Comparison of ENCODE assay signal across 12 cellular contexts in the genomic region with DNA sequence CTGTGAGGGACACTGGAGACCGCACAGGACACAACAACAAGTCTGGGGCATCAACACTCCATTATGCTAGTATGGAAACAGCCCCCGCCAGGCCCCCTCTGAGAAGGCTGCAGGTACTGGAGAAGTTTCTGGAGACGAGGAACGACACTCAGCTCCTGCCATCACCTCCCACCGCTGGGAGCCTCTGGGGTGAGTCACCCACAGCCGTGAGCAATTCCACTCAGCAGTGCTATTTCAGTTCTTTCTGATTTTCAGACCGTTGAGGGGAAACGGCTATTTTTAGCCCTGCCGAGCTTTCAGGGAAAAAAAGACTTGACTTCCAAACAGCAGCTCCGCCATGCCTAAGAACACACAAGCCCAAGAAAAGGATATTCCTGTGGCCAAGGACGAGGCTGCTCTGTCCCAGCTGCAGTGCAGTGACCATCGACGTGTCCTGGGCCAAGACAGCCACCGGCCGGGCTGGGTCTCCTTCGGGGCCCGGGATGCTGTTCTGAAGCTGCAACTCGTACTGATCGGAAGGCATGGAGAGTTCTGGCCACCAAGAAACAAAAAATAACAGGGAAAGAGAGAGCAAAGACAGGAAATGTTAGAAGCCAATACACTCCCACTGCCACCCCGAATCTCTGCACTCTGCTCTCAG. TPM values are rescaled to one million over a fixed set of nuclear protein-coding genes. Genes with fewer than 3 reads are reported as not detected.
A peak's percentile ranks its signal among the peaks of the same experiment; 100 is the strongest.
DNase-seq lines count a peak whose midpoint lies in the region; ATAC-seq and TF ChIP-seq lines count a peak whose summit lies in the region.
"Had no signal": no experiment of that assay in that cellular context is flagged by ENCODE, and none has a peak within 500 bp of the region (broad histone marks: within the 10 kb centered on the region; RNA-seq: fewer than 3 reads in every experiment).

No MANE protein-coding gene starts in this region.

- peak overlapping the region; percentile 50 to 91 for H3K27ac ChIP-seq in thoracic aorta
- H3K27ac ChIP-seq: gastrocnemius medialis had no signal

- no peak overlapping the region for H3K4me3 Mint-ChIP-seq in activated T-cell treated with anti-CD3 and anti-CD28 coated beads, Interleukin-2, amount 50 U/mL, for 24 hours
- no peak overlapping the region for H3K4me3 Mint-ChIP-seq in activated T-cell treated with anti-CD3 and anti-CD28 coated beads, Interleukin-2, amount 50 U/mL, for 72 hours
- H3K4me3 Mint-ChIP-seq: nephron had no signal

- peaks cover 90% of the 10 kb centered on the region for H3K36me3 Mint-ChIP-seq in activated T-cell treated with anti-CD3 and anti-CD28 coated beads, Interleukin-2, amount 50 U/mL, for 24 hours (ENCODE audit: low read depth)
- peaks cover 8 to 25% of the 10 kb centered on the region in 2 donors for H3K36me3 Mint-ChIP-seq in activated T-cell treated with anti-CD3 and anti-CD28 coated beads, Interleukin-2, amount 50 U/mL, for 72 hours (ENCODE audit: insufficient read depth in 2 of 2)

- H3K4me3 ChIP-seq in astrocyte of the spinal cord (ENCODE audit: low read depth, low read length) (no peak overlapping the region), thoracic aorta (peak overlapping the region; percentile 64)
- H3K4me3 ChIP-seq: gastrocnemius medialis had no signal

- no peaks in the 10 kb centered on the region for H3K9me3 Mint-ChIP-seq in activated T-cell treated with anti-CD3 and anti-CD28 coated beads, Interleukin-2, amount 50 U/mL, for 24 hours
- no peaks in the 10 kb centered on the region for H3K9me3 Mint-ChIP-seq in activated T-cell treated with anti-CD3 and anti-CD28 coated beads, Interleukin-2, amount 50 U/mL, for 72 hours
- H3K9me3 Mint-ChIP-seq: nephron had no signal

- TF ChIP-seq CTCF in astrocyte of the spinal cord (IDR thresholded peaks at IDR 0.05; ENCODE audit: low read depth, low read length): no peak
- no peak for TF ChIP-seq CTCF in thoracic aorta (IDR thresholded peaks at IDR 0.05)
- no peak for TF ChIP-seq CTCF in GM13976 (IDR thresholded peaks at IDR 0.05; ENCODE audit: borderline replicate concordance, control extremely low read depth, extremely low read depth, insufficient read depth, missing control alignments)

- H3K4me1 ChIP-seq in thoracic aorta (ENCODE audit: control insufficient read depth in 1 of 2, low read depth in 2 of 2): peaks cover 22 to 37% of the 10 kb centered on the region in 2 donors
- H3K4me1 ChIP-seq: gastrocnemius medialis had no signal

- H3K9me3 ChIP-seq in thoracic aorta: no peaks in the 10 kb centered on the region
- H3K9me3 ChIP-seq: gastrocnemius medialis had no signal

- H3K36me3 ChIP-seq in thoracic aorta: no peaks in the 10 kb centered on the region
- H3K36me3 ChIP-seq: gastrocnemius medialis had no signal

- in situ Hi-C loops in astrocyte of the spinal cord (cut with HindIII; ENCODE audit: low sequenced_read_pairs) (no loop called here), GM13976 (cut with MboI; ENCODE audit: low sequenced_read_pairs, unreplicated experiment) (no loop called here)

- H3K27me3 ChIP-seq in thoracic aorta (replicated peaks; ENCODE audit: insufficient read depth): no peaks in the 10 kb centered on the region
- H3K27me3 ChIP-seq: gastrocnemius medialis had no signal

- no peak for ATAC-seq in activated T-cell treated with anti-CD3 and anti-CD28 coated beads, Interleukin-2, amount 50 U/mL, for 72 hours (replicated peaks in 1 of 2)
- peak; percentile 90 for ATAC-seq in thoracic aorta (ENCODE audit: insufficient number of reproducible peaks, low FRiP score, low read depth)
- ATAC-seq in GM21717 (IDR thresholded peaks at IDR 0.05; ENCODE audit: unreplicated experiment): no peak
- ATAC-seq: gastrocnemius medialis had no signal

- H3K27ac Mint-ChIP-seq in activated T-cell treated with anti-CD3 and anti-CD28 coated beads, Interleukin-2, amount 50 U/mL, for 24 hours: peak overlapping the region; percentile 52
- H3K27ac Mint-ChIP-seq in activated T-cell treated with anti-CD3 and anti-CD28 coated beads, Interleukin-2, amount 50 U/mL, for 72 hours: no peak overlapping the region

- DNase-seq in activated T-cell treated with anti-CD3 and anti-CD28 coated beads, Interleukin-2, amount 50 U/mL, for 24 hours: no peak
- no peak for DNase-seq in activated T-cell treated with anti-CD3 and anti-CD28 coated beads, Interleukin-2, amount 50 U/mL, for 72 hours
- peak; percentile 85 for DNase-seq in astrocyte of the spinal cord (ENCODE audit: low read depth, low spot score)
- peak; percentile 95 for DNase-seq in hepatic stellate cell (ENCODE audit: low spot score)
- DNase-seq in thoracic aorta (ENCODE audit: low spot score): peak; percentile 35
- DNase-seq in GM13976 (ENCODE audit: low spot score): no peak
- DNase-seq in NCI-H1417 (lab: John Stamatoyannopoulos, UW): no peak
- DNase-seq: activated effector memory CD4-positive, alpha-beta T cell treated with Interleukin-2 at 50 U/mL for 16 hours; gastrocnemius medialis; NCI-H2171 had no signal

- H3K4me1 Mint-ChIP-seq in activated T-cell treated with anti-CD3 and anti-CD28 coated beads, Interleukin-2, amount 50 U/mL, for 24 hours (ENCODE audit: low read depth): peaks cover 2% of the 10 kb centered on the region
- H3K4me1 Mint-ChIP-seq in activated T-cell treated with anti-CD3 and anti-CD28 coated beads, Interleukin-2, amount 50 U/mL, for 72 hours (ENCODE audit: low read depth): no peaks in the 10 kb centered on the region

- no peaks in the 10 kb centered on the region for H3K27me3 Mint-ChIP-seq in activated T-cell treated with anti-CD3 and anti-CD28 coated beads, Interleukin-2, amount 50 U/mL, for 24 hours
- H3K27me3 Mint-ChIP-seq in activated T-cell treated with anti-CD3 and anti-CD28 coated beads, Interleukin-2, amount 50 U/mL, for 72 hours (ENCODE audit: low read depth): no peaks in the 10 kb centered on the region

RNA-seq across cellular contexts. Expression of a gene that starts 40.8 kb away (rescaled TPM):
- total RNA-seq in activated T-cell treated with anti-CD3 and anti-CD28 coated beads, Interleukin-2, amount 50 U/mL, for 72 hours: 100 to 1,000 TPM; 138 to 144 TPM
- total RNA-seq in thoracic aorta: 1 to 10 TPM; 3.7 to 4.3 TPM

Comparison
In these comparisons a context has a peak if more than half of its experiments do, and no peak if none do; other contexts are left out.
1. DNase-seq: peak in astrocyte of the spinal cord (single experiment), hepatic stellate cell (single experiment) and thoracic aorta (single experiment); none in activated T-cell treated with anti-CD3 and anti-CD28 coated beads, Interleukin-2, amount 50 U/mL, for 24 hours (single experiment), activated T-cell treated with anti-CD3 and anti-CD28 coated beads, Interleukin-2, amount 50 U/mL, for 72 hours (0 of 2), GM13976 (single experiment) and NCI-H1417 (0 of 3).
2. RNA of a gene that starts 40.8 kb away (total RNA-seq): 138 to 144 TPM in activated T-cell treated with anti-CD3 and anti-CD28 coated beads, Interleukin-2, amount 50 U/mL, for 72 hours; 3.7 to 4.3 TPM in thoracic aorta; every median in the first group is over 10 times any median in the second.